ENCODE assay signal across 16 cellular contexts in the genomic region with DNA sequence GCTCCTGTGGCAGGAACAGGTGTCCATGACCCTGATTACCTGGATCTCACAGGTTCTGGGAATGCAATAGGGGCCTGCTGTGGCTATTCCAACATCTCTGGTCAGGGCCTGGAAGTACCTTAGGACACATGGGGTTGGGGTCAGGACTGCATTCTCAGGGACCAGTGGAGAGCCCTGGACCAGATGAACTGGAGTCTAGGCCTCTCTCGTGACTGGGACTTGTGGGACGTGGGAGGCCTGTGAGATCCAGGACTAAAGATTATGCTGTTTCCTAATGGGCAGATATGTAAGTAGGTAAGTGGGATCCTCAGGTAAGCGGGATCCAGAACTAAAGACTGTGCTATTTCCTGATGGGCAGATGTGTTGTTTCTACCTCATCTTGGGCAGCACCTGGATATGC. TPM values are rescaled to one million over a fixed set of nuclear protein-coding genes. Genes with fewer than 3 reads are reported as not detected.
"Had no signal": no experiment of that assay in that cellular context is flagged by ENCODE, and none has a peak within 500 bp of the region (broad histone marks: within the 10 kb centered on the region; RNA-seq: fewer than 3 reads in every experiment).

No MANE protein-coding gene starts in this region.

- H3K4me3 Mint-ChIP-seq: activated CD8-positive, alpha-beta T cell treated with anti-CD3 and anti-CD28 coated beads, Interleukin-2, amount 10 ng/mL, durations not matched to agents 7 days and 5 days; immature natural killer cell had no signal

- H3K27ac Mint-ChIP-seq: activated CD8-positive, alpha-beta T cell treated with anti-CD3 and anti-CD28 coated beads, Interleukin-2, amount 10 ng/mL, durations not matched to agents 7 days and 5 days; immature natural killer cell had no signal

- FAIRE-seq: pancreas had no signal

- DNase-seq: activated CD8-positive, alpha-beta memory T cell treated with anti-CD3 and anti-CD28 coated beads, Interleukin-2, amount 50 U/mL, for 48 hours; activated CD8-positive, alpha-beta T cell treated with anti-CD3 and anti-CD28 coated beads, Interleukin-2, amount 10 ng/mL, durations not matched to agents 7 days and 5 days; activated naive CD4-positive, alpha-beta T cell treated with Interleukin-2 at 50 U/mL for 16 hours; central memory CD4-positive, alpha-beta T cell; immature natural killer cell; mesenchymal stem cell; retina; stimulated activated CD4-positive, alpha-beta T cell treated with anti-CD3 and anti-CD28 coated beads, Interleukin-1b, Interleukin-23, amount 100 ng/mL, for 48 hours; stimulated activated naive CD4-positive, alpha-beta T cell treated with Interleukin-2 at 50 U/mL for 16 hours; T1000; uterus had no signal

- H3K9me3 Mint-ChIP-seq: immature natural killer cell had no signal

- ATAC-seq: activated CD8-positive, alpha-beta T cell treated with anti-CD3 and anti-CD28 coated beads, Interleukin-2, amount 10 ng/mL, durations not matched to agents 7 days and 5 days; pancreas had no signal

- H3K27me3 ChIP-seq: pancreas, suprapubic skin, uterus had no signal

- H3K36me3 ChIP-seq: suprapubic skin, uterus had no signal

- H3K9me3 ChIP-seq: pancreas, suprapubic skin, uterus had no signal

- H3K27ac ChIP-seq: pancreas had no signal

- H3K36me3 Mint-ChIP-seq: immature natural killer cell had no signal

- H3K4me3 ChIP-seq: pancreas, suprapubic skin, uterus had no signal

RNA-seq across cellular contexts. Expression of gene CD300A, which starts 16.2 kb away (rescaled TPM):
- total RNA-seq: epithelial cell of proximal tubule, glomerular endothelial cell, SK-MEL-5 had no signal
